18 cellular contexts compared by ENCODE assay signal in the genomic region with DNA sequence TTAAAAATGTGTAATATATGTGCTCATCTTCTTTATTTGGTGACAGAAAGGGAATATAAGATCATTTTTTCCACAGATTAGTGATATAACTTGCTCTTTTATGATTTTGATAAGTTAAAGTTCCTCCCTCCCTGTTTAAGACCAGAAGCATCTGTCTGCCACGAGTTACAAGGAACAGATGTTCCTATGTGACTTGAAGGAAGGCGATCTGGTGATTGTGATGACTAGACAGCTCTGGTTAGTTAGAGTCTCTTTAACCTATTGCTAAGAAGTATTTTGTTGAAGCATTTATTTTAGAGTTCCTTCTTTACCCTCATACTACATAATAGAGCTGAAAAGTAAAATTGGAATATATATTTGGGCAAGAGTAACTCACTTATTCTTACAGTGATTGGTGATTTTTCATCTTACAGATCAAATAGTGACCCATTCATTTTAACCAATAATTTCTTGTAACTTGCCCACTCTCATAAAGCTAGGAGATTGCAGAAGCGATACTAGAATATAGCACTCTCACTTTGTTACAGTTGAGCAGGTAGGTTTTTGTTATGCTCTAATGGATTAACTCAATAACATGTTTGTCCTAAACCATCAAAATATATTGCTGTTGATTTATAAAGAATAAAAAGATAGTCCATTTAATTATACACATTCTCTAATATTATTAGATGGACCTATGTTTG.
"Had no signal": no experiment of that assay in that cellular context is flagged by ENCODE, and none has a peak within 500 bp of the region (broad histone marks: within the 10 kb centered on the region; RNA-seq: fewer than 3 reads in every experiment).

No MANE protein-coding gene starts in this region.

- H3K27me3 Mint-ChIP-seq: central memory CD8-positive, alpha-beta T cell had no signal

- H3K36me3 ChIP-seq: thyroid gland had no signal

- H3K4me1 ChIP-seq: body of pancreas, thyroid gland had no signal

- H3K4me2 ChIP-seq: smooth muscle cell had no signal

- H3K36me3 Mint-ChIP-seq: activated CD8-positive, alpha-beta memory T cell treated with anti-CD3 and anti-CD28 coated beads, Interleukin-2, amount 10 ng/mL, durations not matched to agents 7 days and 5 days; activated naive CD4-positive, alpha-beta T cell treated with anti-CD3 and anti-CD28 coated beads, Interleukin-2, amount 50 U/mL, for 72 hours; natural killer cell treated with Interleukin-12 subunit alpha and Interleukin-12 subunit beta and Interleukin-15 and Interleukin-18, amount 100 ng/mL, for 72 hours had no signal

- H3K27ac Mint-ChIP-seq: activated CD8-positive, alpha-beta memory T cell treated with anti-CD3 and anti-CD28 coated beads, Interleukin-2, amount 10 ng/mL, durations not matched to agents 7 days and 5 days; activated naive CD4-positive, alpha-beta T cell treated with anti-CD3 and anti-CD28 coated beads, Interleukin-2, amount 50 U/mL, for 72 hours; natural killer cell treated with Interleukin-12 subunit alpha and Interleukin-12 subunit beta and Interleukin-15 and Interleukin-18, amount 100 ng/mL, for 72 hours had no signal

- ATAC-seq: activated CD8-positive, alpha-beta memory T cell treated with anti-CD3 and anti-CD28 coated beads, Interleukin-2, amount 10 ng/mL, durations not matched to agents 7 days and 5 days; activated naive CD4-positive, alpha-beta T cell treated with anti-CD3 and anti-CD28 coated beads, Interleukin-2, amount 50 U/mL, for 72 hours; activated T-cell treated with anti-CD3 and anti-CD28 coated beads, Interleukin-2, amount 50 U/mL, for 4 hours; body of pancreas; natural killer cell treated with Interleukin-12 subunit alpha and Interleukin-12 subunit beta and Interleukin-15 and Interleukin-18, amount 100 ng/mL, for 72 hours; right cardiac atrium had no signal

- H3K9me3 Mint-ChIP-seq: activated naive CD4-positive, alpha-beta T cell treated with anti-CD3 and anti-CD28 coated beads, Interleukin-2, amount 50 U/mL, for 72 hours; activated T-cell treated with anti-CD3 and anti-CD28 coated beads, Interleukin-2, amount 50 U/mL, for 4 hours; central memory CD8-positive, alpha-beta T cell had no signal

- H3K9me3 ChIP-seq: thyroid gland had no signal

- H3K4me3 Mint-ChIP-seq: activated CD8-positive, alpha-beta memory T cell treated with anti-CD3 and anti-CD28 coated beads, Interleukin-2, amount 10 ng/mL, durations not matched to agents 7 days and 5 days; activated T-cell treated with anti-CD3 and anti-CD28 coated beads, Interleukin-2, amount 50 U/mL, for 4 hours; central memory CD8-positive, alpha-beta T cell; natural killer cell treated with Interleukin-12 subunit alpha and Interleukin-12 subunit beta and Interleukin-15 and Interleukin-18, amount 100 ng/mL, for 72 hours had no signal

- H3K27ac ChIP-seq: body of pancreas, epithelial cell of prostate, thyroid gland had no signal

- H3K27me3 ChIP-seq: body of pancreas, thyroid gland had no signal

- H3K4me1 Mint-ChIP-seq: activated CD8-positive, alpha-beta memory T cell treated with anti-CD3 and anti-CD28 coated beads, Interleukin-2, amount 10 ng/mL, durations not matched to agents 7 days and 5 days; central memory CD8-positive, alpha-beta T cell had no signal

- H3K4me3 ChIP-seq: body of pancreas, smooth muscle cell, thyroid gland had no signal

- DNase-seq: activated CD4-positive, alpha-beta T cell treated with anti-CD3 and anti-CD28 coated beads, Interleukin-2, amount 50 U/mL, for 4 hours; activated CD4-positive, CD25-positive, alpha-beta regulatory T cell; activated CD8-positive, alpha-beta memory T cell treated with anti-CD3 and anti-CD28 coated beads, Interleukin-2, amount 10 ng/mL, durations not matched to agents 7 days and 5 days; activated effector memory CD4-positive, alpha-beta T cell treated with anti-CD3 and anti-CD28 coated beads, Interleukin-2, amount 50 U/mL, for 16 hours; activated T-cell treated with anti-CD3 and anti-CD28 coated beads, Interleukin-2, amount 50 U/mL, for 4 hours; amniotic stem cell; body of pancreas; cortex of kidney; effector memory CD4-positive, alpha-beta T cell; hypothalamus; nucleus accumbens; right cardiac atrium; thyroid gland had no signal
